ENCODE assay signal across 11 cellular contexts in the genomic region with DNA sequence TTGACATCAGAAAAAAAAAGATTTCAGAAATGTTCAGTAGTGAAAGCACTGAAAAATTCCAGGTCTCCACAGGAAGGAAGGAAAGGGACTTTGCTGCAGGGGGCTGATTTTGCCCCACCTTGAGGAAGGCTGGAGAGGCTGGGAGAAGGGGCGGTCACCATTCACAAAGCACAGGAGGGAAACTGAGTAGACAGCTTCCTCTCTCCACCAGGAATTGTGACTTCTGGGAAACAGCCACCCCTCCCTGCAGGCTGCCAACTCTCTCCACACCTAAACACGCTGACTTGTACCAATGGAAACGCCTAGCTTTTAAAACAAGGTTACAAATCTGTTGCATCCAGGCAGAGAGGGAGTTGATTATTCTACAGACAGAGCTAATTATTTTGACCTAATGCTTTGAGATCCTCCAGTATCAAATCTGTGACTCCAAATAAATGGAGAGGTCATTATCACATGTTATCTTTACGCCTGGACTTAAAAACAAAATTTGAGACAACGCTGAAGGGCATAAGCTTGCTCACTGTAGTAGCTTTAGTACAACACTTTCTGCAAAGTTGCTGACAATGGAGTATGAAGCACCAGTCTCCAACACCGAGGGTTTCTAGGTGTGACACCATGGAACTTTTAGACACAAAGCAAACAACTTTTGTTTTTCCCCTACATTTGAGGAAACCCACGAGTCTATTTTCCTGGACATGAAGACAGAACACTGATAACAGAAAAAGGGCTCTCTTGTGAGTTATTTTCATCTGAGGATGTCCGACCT. TPM values are rescaled to one million over a fixed set of nuclear protein-coding genes. Genes with fewer than 3 reads are reported as not detected.
DNase-seq lines count a peak whose midpoint lies in the region; ATAC-seq and TF ChIP-seq lines count a peak whose summit lies in the region.
"Had no signal": no experiment of that assay in that cellular context is flagged by ENCODE, and none has a peak within 500 bp of the region (broad histone marks: within the 10 kb centered on the region; RNA-seq: fewer than 3 reads in every experiment).

No MANE protein-coding gene starts in this region.

- H3K36me3 Mint-ChIP-seq in activated T-helper 2 cell treated with anti-CD3 and anti-CD28 coated beads, Interferon-gamma antibody, Interleukin-2, Interleukin-4, amounts not matched to agents 10 μg/mL and 5 μg/mL and 100 μg/mL, durations not matched to agents 14 hours and 24 hours and 36 hours (ENCODE audit: low read depth): no peaks in the 10 kb centered on the region

- peak overlapping the region; percentile 34 for H2AFZ ChIP-seq in smooth muscle cell (ENCODE audit: low read depth)

- H3K4me1 ChIP-seq in smooth muscle cell (ENCODE audit: low read depth): peaks cover 22% of the 10 kb centered on the region

- H3K4me1 Mint-ChIP-seq in activated T-helper 2 cell treated with anti-CD3 and anti-CD28 coated beads, Interferon-gamma antibody, Interleukin-2, Interleukin-4, amounts not matched to agents 10 μg/mL and 5 μg/mL and 100 μg/mL, durations not matched to agents 14 hours and 24 hours and 36 hours (ENCODE audit: low read depth): peaks cover 27% of the 10 kb centered on the region

- peak; percentile 20 to 35 for ATAC-seq in left cardiac atrium

- H3K27ac Mint-ChIP-seq in activated T-helper 2 cell treated with anti-CD3 and anti-CD28 coated beads, Interferon-gamma antibody, Interleukin-2, Interleukin-4, amounts not matched to agents 10 μg/mL and 5 μg/mL and 100 μg/mL, durations not matched to agents 14 hours and 24 hours and 36 hours: no peak overlapping the region

- no peaks in the 10 kb centered on the region for H4K20me1 ChIP-seq in smooth muscle cell (ENCODE audit: low read depth)

- H3K27me3 Mint-ChIP-seq in activated T-helper 2 cell treated with anti-CD3 and anti-CD28 coated beads, Interferon-gamma antibody, Interleukin-2, Interleukin-4, amounts not matched to agents 10 μg/mL and 5 μg/mL and 100 μg/mL, durations not matched to agents 14 hours and 24 hours and 36 hours (ENCODE audit: low read depth): peaks cover 13% of the 10 kb centered on the region

- no peaks in the 10 kb centered on the region for H3K9me3 Mint-ChIP-seq in activated T-helper 2 cell treated with anti-CD3 and anti-CD28 coated beads, Interferon-gamma antibody, Interleukin-2, Interleukin-4, amounts not matched to agents 10 μg/mL and 5 μg/mL and 100 μg/mL, durations not matched to agents 14 hours and 24 hours and 36 hours

- TF ChIP-seq CTCF in smooth muscle cell (IDR thresholded peaks at IDR 0.05; ENCODE audit: borderline replicate concordance, insufficient read depth, poor library complexity, severe bottlenecking): no peak

- no peaks in the 10 kb centered on the region for H3K79me2 ChIP-seq in smooth muscle cell (ENCODE audit: low read depth)

- no peaks in the 10 kb centered on the region for H3F3A ChIP-seq in smooth muscle cell (ENCODE audit: low read depth)

- DNase-seq in NCI-H2227 (lab: John Stamatoyannopoulos, UW; ENCODE audit: unreplicated experiment): peak; percentile 30
- no peak for DNase-seq in NCI-H2227 treated with DMSO at 0.1 percent for 48 hours (lab: John Stamatoyannopoulos, UW)
- no peak for DNase-seq in activated T-helper 2 cell treated with anti-CD3 and anti-CD28 coated beads, Interferon-gamma antibody, Interleukin-2, Interleukin-4, amounts not matched to agents 10 μg/mL and 5 μg/mL and 100 μg/mL, durations not matched to agents 14 hours and 24 hours and 36 hours (ENCODE audit: low spot score)
- peak; percentile 51 for DNase-seq in left cardiac atrium
- no peak for DNase-seq in smooth muscle cell (lab: John Stamatoyannopoulos, UW; ENCODE audit: unreplicated experiment)
- no peak for DNase-seq in NCI-H146 treated with DMSO at 0.1 percent for 48 hours (lab: John Stamatoyannopoulos, UW; ENCODE audit: unreplicated experiment)
- DNase-seq in NCI-H345 treated with DMSO at 0.1 percent for 48 hours (lab: John Stamatoyannopoulos, UW; ENCODE audit: unreplicated experiment): no peak
- DNase-seq in stimulated activated CD4-positive, alpha-beta T cell treated with anti-CD3 and anti-CD28 coated beads, Interleukin-1b, Interleukin-23, amount 100 ng/mL, for 48 hours: no peak
- DNase-seq: 8988T; hypothalamus; stimulated activated naive CD4-positive, alpha-beta T cell treated with Interleukin-2 at 50 U/mL for 16 hours had no signal

- H3K4me2 ChIP-seq in smooth muscle cell: peak overlapping the region; percentile 78

- WGBS in smooth muscle cell (ENCODE audit: low lambda C conversion rate): 75% methylated on average over 8 of the region's 8 CpGs

- no peaks in the 10 kb centered on the region for H3K36me3 ChIP-seq in smooth muscle cell (ENCODE audit: low read depth)

- H3K4me3 ChIP-seq in smooth muscle cell: no peak overlapping the region

- H3K9me3 ChIP-seq in smooth muscle cell (replicated peaks; ENCODE audit: low read depth): no peaks in the 10 kb centered on the region

- peak overlapping the region; percentile 4 for H3K9ac ChIP-seq in smooth muscle cell (ENCODE audit: low read depth)

- H3K27ac ChIP-seq in smooth muscle cell (ENCODE audit: low read depth): peak overlapping the region; percentile 43

- intact Hi-C loops in activated T-helper 2 cell treated with anti-CD3 and anti-CD28 coated beads, Interferon-gamma antibody, Interleukin-2, Interleukin-4, amounts not matched to agents 10 μg/mL and 5 μg/mL and 100 μg/mL, durations not matched to agents 14 hours and 24 hours and 36 hours (cut with micrococcal nuclease): no loop called here
- intact Hi-C loops in left cardiac atrium (cut with DNase I): loop anchor here in 1 of 2 donors (5.0 to 10.0 kb wide), 2 partner anchors 43 to 295 kb away; partner anchors contain the start of gene EPHA4

- peak overlapping the region; percentile 42 for H3K4me3 Mint-ChIP-seq in activated T-helper 2 cell treated with anti-CD3 and anti-CD28 coated beads, Interferon-gamma antibody, Interleukin-2, Interleukin-4, amounts not matched to agents 10 μg/mL and 5 μg/mL and 100 μg/mL, durations not matched to agents 14 hours and 24 hours and 36 hours (ENCODE audit: low read depth)

- H3K27me3 ChIP-seq in smooth muscle cell (ENCODE audit: low read depth): peaks cover 3% of the 10 kb centered on the region

RNA-seq across cellular contexts. Expression of gene EPHA4, which starts 42.7 kb away (rescaled TPM):
- total RNA-seq in activated T-helper 2 cell treated with anti-CD3 and anti-CD28 coated beads, Interferon-gamma antibody, Interleukin-2, Interleukin-4, amounts not matched to agents 10 μg/mL and 5 μg/mL and 100 μg/mL, durations not matched to agents 14 hours and 24 hours and 36 hours: 0.67 and 1.2 TPM in 2 replicates
- 10 to 100 TPM; 55.8 to 84.1 TPM for total RNA-seq in left cardiac atrium
- total RNA-seq in smooth muscle cell: 34.1 and 48.3 TPM in 2 replicates
- 2.8 and 9.3 TPM in 2 replicates for polyA plus RNA-seq in smooth muscle cell

Comparison
In these comparisons a context has a peak if more than half of its experiments do, and no peak if none do; other contexts are left out.
1. DNase-seq: peak in NCI-H2227 (single experiment) and left cardiac atrium (single experiment); none in NCI-H2227 treated with DMSO at 0.1 percent for 48 hours (single experiment), activated T-helper 2 cell treated with anti-CD3 and anti-CD28 coated beads, Interferon-gamma antibody, Interleukin-2, Interleukin-4, amounts not matched to agents 10 μg/mL and 5 μg/mL and 100 μg/mL, durations not matched to agents 14 hours and 24 hours and 36 hours (single experiment), smooth muscle cell (single experiment), NCI-H146 treated with DMSO at 0.1 percent for 48 hours (single experiment), NCI-H345 treated with DMSO at 0.1 percent for 48 hours (single experiment) and stimulated activated CD4-positive, alpha-beta T cell treated with anti-CD3 and anti-CD28 coated beads, Interleukin-1b, Interleukin-23, amount 100 ng/mL, for 48 hours (single experiment).
2. RNA of gene EPHA4, which starts 42.7 kb away (total RNA-seq): 55.8 to 84.1 TPM in left cardiac atrium and 34.1 to 48.3 TPM in smooth muscle cell; 0.67 to 1.2 TPM in activated T-helper 2 cell treated with anti-CD3 and anti-CD28 coated beads, Interferon-gamma antibody, Interleukin-2, Interleukin-4, amounts not matched to agents 10 μg/mL and 5 μg/mL and 100 μg/mL, durations not matched to agents 14 hours and 24 hours and 36 hours; every median in the first group is over 10 times any median in the second.